11 cellular contexts compared by ENCODE assay signal in the genomic region with DNA sequence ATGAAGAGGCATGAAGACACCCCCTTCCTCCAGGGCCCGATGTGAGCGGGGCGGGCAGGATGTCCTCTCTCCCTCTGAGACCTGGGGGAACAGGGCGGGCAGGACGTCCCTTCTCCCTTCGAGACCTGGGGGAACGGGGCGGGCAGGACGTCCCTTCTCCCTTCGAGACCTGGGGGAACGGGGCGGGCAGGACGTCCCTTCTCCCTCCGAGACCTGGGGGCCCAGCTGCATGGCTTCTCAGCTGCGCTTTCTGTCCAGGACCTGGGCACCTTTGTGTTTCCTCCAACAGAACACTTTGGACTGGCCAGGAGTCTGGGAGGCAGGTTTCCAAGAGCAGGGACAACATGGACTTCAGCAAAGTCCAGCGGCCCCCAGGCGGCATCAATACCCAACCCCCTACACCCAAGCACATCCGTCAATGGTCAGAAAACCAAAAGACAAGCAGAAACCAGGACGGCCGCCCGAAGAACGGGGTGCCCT. TPM values are rescaled to one million over a fixed set of nuclear protein-coding genes. Genes with fewer than 3 reads are reported as not detected.
DNase-seq lines count a peak whose midpoint lies in the region; ATAC-seq and TF ChIP-seq lines count a peak whose summit lies in the region.
"Had no signal": no experiment of that assay in that cellular context is flagged by ENCODE, and none has a peak within 500 bp of the region (broad histone marks: within the 10 kb centered on the region; RNA-seq: fewer than 3 reads in every experiment).

No MANE protein-coding gene starts in this region.

- no peak for TF ChIP-seq POLR2A in upper lobe of left lung (IDR thresholded peaks at IDR 0.05)

- no peak overlapping the region for H3K4me3 ChIP-seq in BLaER1 treated with 17β-estradiol and CSF1 and Interleukin-3, amounts not matched to agents 10 nM and 100 nM
- H3K4me3 ChIP-seq in ascending aorta (no peak overlapping the region), osteoblast (ENCODE audit: insufficient read depth, low read length) (no peak overlapping the region), upper lobe of left lung (no peak overlapping the region)

- 90 to 94% methylated on average over 19 to 22 of the region's 22 CpGs for WGBS in upper lobe of left lung, 2 donors

- DNase-seq in ascending aorta (ENCODE audit: low spot score in 2 of 2) = peak; percentile 7 to 55
- DNase-seq in osteoblast (ENCODE audit: insufficient read length, low spot score, missing footprints) = peak; percentile 54
- peak; percentile 15 to 38 for DNase-seq in upper lobe of left lung
- no peak for DNase-seq in DMS53 (lab: John Stamatoyannopoulos, UW)
- no peak for DNase-seq in activated naive CD4-positive, alpha-beta T cell treated with anti-CD3 and anti-CD28 coated beads, Interleukin-2, amount 10 ng/mL, durations not matched to agents 7 days and 5 days
- DNase-seq: CD4-positive, CD25-positive, alpha-beta regulatory T cell; GOT3; HCEC 1CT; HFFc6 had no signal

- H3K4me3 Mint-ChIP-seq in activated naive CD4-positive, alpha-beta T cell treated with anti-CD3 and anti-CD28 coated beads, Interleukin-2, amount 10 ng/mL, durations not matched to agents 7 days and 5 days = no peak overlapping the region
- H3K4me3 Mint-ChIP-seq: CD4-positive, CD25-positive, alpha-beta regulatory T cell; HFFc6 had no signal

- H3K79me2 ChIP-seq in osteoblast (ENCODE audit: insufficient read depth, low read length) = no peaks in the 10 kb centered on the region

- H4K20me1 ChIP-seq in BLaER1 treated with 17β-estradiol and CSF1 and Interleukin-3, amounts not matched to agents 10 nM and 100 nM = no peaks in the 10 kb centered on the region
- no peaks in the 10 kb centered on the region for H4K20me1 ChIP-seq in osteoblast (ENCODE audit: insufficient read depth, low read length)

- peak overlapping the region in 10 of 11 experiments; percentile 82 to 98 (median 93); a peak in 21 of 22 replicates for H3K4me2 ChIP-seq in BLaER1 treated with 17β-estradiol and CSF1 and Interleukin-3, amounts not matched to agents 10 nM and 100 nM
- H3K4me2 ChIP-seq in osteoblast (ENCODE audit: insufficient read depth, low read length) = no peak overlapping the region

- peak overlapping the region in 2 of 11 experiments; percentile 7 to 15; a peak in 4 of 22 replicates for H3K27ac ChIP-seq in BLaER1 treated with 17β-estradiol and CSF1 and Interleukin-3, amounts not matched to agents 10 nM and 100 nM
- H3K27ac ChIP-seq in ascending aorta (no peak overlapping the region), osteoblast (ENCODE audit: low read depth, low read length) (no peak overlapping the region), upper lobe of left lung (no peak overlapping the region)

- H3K27me3 Mint-ChIP-seq in activated naive CD4-positive, alpha-beta T cell treated with anti-CD3 and anti-CD28 coated beads, Interleukin-2, amount 10 ng/mL, durations not matched to agents 7 days and 5 days = peaks cover 17% of the 10 kb centered on the region

- H3K9me3 ChIP-seq in BLaER1 treated with 17β-estradiol and CSF1 and Interleukin-3, amounts not matched to agents 10 nM and 100 nM (replicated peaks in 1 of 11) = peaks cover 29 to 43% (median 37%) of the 10 kb centered on the region in 11 experiments
- H3K9me3 ChIP-seq in ascending aorta = peaks cover 0 to 8% of the 10 kb centered on the region in 2 donors
- H3K9me3 ChIP-seq in osteoblast (ENCODE audit: low read depth, low read length) = peaks cover 4% of the 10 kb centered on the region
- H3K9me3 ChIP-seq in upper lobe of left lung = peaks cover 0 to 7% (median 0%) of the 10 kb centered on the region in 4 donors

- ATAC-seq in upper lobe of left lung (ENCODE audit: low FRiP score in 2 of 2) (no peak), GM21717 (IDR thresholded peaks at IDR 0.05; ENCODE audit: unreplicated experiment) (no peak)

- TF ChIP-seq CTCF in ascending aorta (IDR thresholded peaks at IDR 0.05) = no peak
- no peak for TF ChIP-seq CTCF in osteoblast (IDR thresholded peaks at IDR 0.05; ENCODE audit: extremely low read depth, low read depth, low read length)
- TF ChIP-seq CTCF in upper lobe of left lung (IDR thresholded peaks at IDR 0.05) = no peak

- no peak overlapping the region for H3K9ac ChIP-seq in BLaER1 treated with 17β-estradiol and CSF1 and Interleukin-3, amounts not matched to agents 10 nM and 100 nM

- H3K36me3 ChIP-seq in BLaER1 treated with 17β-estradiol and CSF1 and Interleukin-3, amounts not matched to agents 10 nM and 100 nM = 0 out of 22 replicates have a peak, but pooled peaks cover 0 to 2% (median 0%) of the 10 kb centered on the region in 11 experiments
- no peaks in the 10 kb centered on the region for H3K36me3 ChIP-seq in ascending aorta
- no peaks in the 10 kb centered on the region for H3K36me3 ChIP-seq in osteoblast (ENCODE audit: insufficient read depth, low read length)
- H3K36me3 ChIP-seq in upper lobe of left lung = no peaks in the 10 kb centered on the region

- intact Hi-C loops in ascending aorta (cut with DNase I) = no loop called here

- no peaks in the 10 kb centered on the region for H3K4me1 Mint-ChIP-seq in activated naive CD4-positive, alpha-beta T cell treated with anti-CD3 and anti-CD28 coated beads, Interleukin-2, amount 10 ng/mL, durations not matched to agents 7 days and 5 days

- peaks cover 47 to 66% (median 57%) of the 10 kb centered on the region in 10 experiments for H3K4me1 ChIP-seq in BLaER1 treated with 17β-estradiol and CSF1 and Interleukin-3, amounts not matched to agents 10 nM and 100 nM
- H3K4me1 ChIP-seq in ascending aorta = peaks cover 8 to 33% of the 10 kb centered on the region in 2 donors
- peaks cover 15% of the 10 kb centered on the region for H3K4me1 ChIP-seq in osteoblast (ENCODE audit: insufficient read depth, low read length)
- H3K4me1 ChIP-seq in upper lobe of left lung = peaks cover 14 to 19% (median 16%) of the 10 kb centered on the region in 4 donors

- no peak for TF ChIP-seq EP300 in upper lobe of left lung (IDR thresholded peaks at IDR 0.05)

- no peak overlapping the region for H3K27ac Mint-ChIP-seq in activated naive CD4-positive, alpha-beta T cell treated with anti-CD3 and anti-CD28 coated beads, Interleukin-2, amount 10 ng/mL, durations not matched to agents 7 days and 5 days
- H3K27ac Mint-ChIP-seq: CD4-positive, CD25-positive, alpha-beta regulatory T cell; HFFc6 had no signal

- H3K27me3 ChIP-seq in BLaER1 treated with 17β-estradiol and CSF1 and Interleukin-3, amounts not matched to agents 10 nM and 100 nM = peaks cover 0 to 15% (median 5%) of the 10 kb centered on the region in 11 experiments; a peak in 9 of 22 replicates
- H3K27me3 ChIP-seq in ascending aorta (no peaks in the 10 kb centered on the region), osteoblast (ENCODE audit: insufficient read depth, low read length) (peaks cover 6% of the 10 kb centered on the region), upper lobe of left lung (no peaks in the 10 kb centered on the region)

- peaks cover 12% of the 10 kb centered on the region for H3K9me3 Mint-ChIP-seq in activated naive CD4-positive, alpha-beta T cell treated with anti-CD3 and anti-CD28 coated beads, Interleukin-2, amount 10 ng/mL, durations not matched to agents 7 days and 5 days

- no peaks in the 10 kb centered on the region for H3K36me3 Mint-ChIP-seq in activated naive CD4-positive, alpha-beta T cell treated with anti-CD3 and anti-CD28 coated beads, Interleukin-2, amount 10 ng/mL, durations not matched to agents 7 days and 5 days
- H3K36me3 Mint-ChIP-seq: CD4-positive, CD25-positive, alpha-beta regulatory T cell had no signal

- H2AFZ ChIP-seq in osteoblast (ENCODE audit: low read length) = no peak overlapping the region

- CTCF ChIA-PET in activated naive CD4-positive, alpha-beta T cell treated with anti-CD3 and anti-CD28 coated beads, Interleukin-2, amount 10 ng/mL, durations not matched to agents 7 days and 5 days (lab: Charles Lee) = interaction anchor here (0.6 to 1.0 kb wide), 3 partner anchors 59 to 85 kb away, joined by 3 read pairs; no protein-coding TSS in a partner anchor

RNA-seq across cellular contexts. Expression of a gene that starts 30.8 kb away (rescaled TPM):
- total RNA-seq in ascending aorta (82.9 TPM), osteoblast (19.5 and 28.9 TPM in 2 replicates), upper lobe of left lung (10 to 100 TPM; 26.5 to 94.3 (median 42.4) TPM)

Comparison
In these comparisons a context has a peak if more than half of its experiments do, and no peak if none do; other contexts are left out.
1. DNase-seq: peak in ascending aorta (2 of 2), osteoblast (single experiment) and upper lobe of left lung (2 of 2); none in DMS53 (single experiment) and activated naive CD4-positive, alpha-beta T cell treated with anti-CD3 and anti-CD28 coated beads, Interleukin-2, amount 10 ng/mL, durations not matched to agents 7 days and 5 days (single experiment).